2 cellular contexts compared by ENCODE assay signal in genomic region chr11:112012877-112013276, GRCh38.
TF ChIP-seq lines count a peak whose summit lies in the region.

No MANE protein-coding gene starts in this region.

TF ChIP-seq in IMR-90, 13 proteins besides CTCF, POLR2A, EP300 and RAD21:
- TF ChIP-seq RCOR1 (IDR thresholded peaks at IDR 0.05; ENCODE audit: insufficient replicate concordance, low read length) (no peak), CEBPB (IDR thresholded peaks at IDR 0.05; ENCODE audit: low read depth, low read length) (peak; percentile 75), FOS (IDR thresholded peaks at IDR 0.05; ENCODE audit: low read depth, low read length) (0 out of 2 replicates have a peak, but pooled peaks have one; percentile 17)

TF ChIP-seq in K562, 482 proteins besides CTCF, POLR2A, EP300 and RAD21:
- TF ChIP-seq CBX3 (IDR thresholded peaks at IDR 0.05; ENCODE audit: borderline replicate concordance in 1 of 2, low read length in 2 of 2) = no peak
- TF ChIP-seq GABPB1 (CRISPR knock-in tag; IDR thresholded peaks at IDR 0.05) = no peak
- TF ChIP-seq VEZF1 (CRISPR knock-in tag; IDR thresholded peaks at IDR 0.05) = peak; percentile 39; the same call in 1 of the 2 replicates
- no peak for TF ChIP-seq ZNF224 (CRISPR knock-in tag; IDR thresholded peaks at IDR 0.05)
- no peak for TF ChIP-seq MXI1 (IDR thresholded peaks at IDR 0.05; ENCODE audit: low read depth, low read length)
- 0 out of 4 replicates have a peak, but pooled peaks of 1 of the 2 experiments have one; percentile 36 for TF ChIP-seq MLLT1 (IDR thresholded peaks at IDR 0.05)
- TF ChIP-seq RBBP5 (IDR thresholded peaks at IDR 0.05; ENCODE audit: borderline replicate concordance, insufficient read depth, low read length, poor library complexity, severe bottlenecking) = no peak
- TF ChIP-seq FOSL1 (tag; conservative IDR thresholded peaks at IDR 0.05) = peak; percentile 27; the same call in 1 of the 2 replicates
- TF ChIP-seq ZFP36 (IDR thresholded peaks at IDR 0.05; ENCODE audit: low read depth, low read length, partially characterized antibody) = no peak
- no peak for TF ChIP-seq EZH2 (IDR thresholded peaks at IDR 0.05; ENCODE audit: borderline replicate concordance, low read depth, low read length)
- TF ChIP-seq ZBTB17 (CRISPR knock-in tag; IDR thresholded peaks at IDR 0.05) = peak; percentile 88
- TF ChIP-seq NFE2 (IDR thresholded peaks at IDR 0.05; ENCODE audit: low read depth) = no peak
- no peak for TF ChIP-seq TBL1XR1 (IDR thresholded peaks at IDR 0.05; ENCODE audit: low read length in 2 of 2)
